Comparison of ENCODE assay signal across 8 cellular contexts in the genomic region with DNA sequence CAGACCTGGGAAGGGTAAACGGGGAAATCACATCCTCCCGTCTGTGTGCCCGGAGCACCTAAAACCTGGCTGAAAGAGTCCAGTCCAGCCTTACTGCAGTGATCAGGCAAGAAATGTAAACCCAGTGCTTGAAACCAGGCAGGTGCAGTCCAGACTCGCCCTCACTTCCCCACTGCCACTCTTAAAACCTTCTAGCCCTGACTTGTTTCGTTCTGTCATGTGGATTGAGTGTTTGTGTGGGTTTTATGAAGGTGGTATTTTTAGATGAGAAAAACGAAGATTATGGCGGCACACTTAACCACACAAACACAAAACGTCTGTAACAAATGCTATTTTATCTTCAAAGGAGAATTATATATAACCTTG. TPM values are rescaled to one million over a fixed set of nuclear protein-coding genes. Genes with fewer than 3 reads are reported as not detected.
DNase-seq lines count a peak whose midpoint lies in the region; ATAC-seq, FAIRE-seq and TF ChIP-seq lines count a peak whose summit lies in the region.

No MANE protein-coding gene starts in this region.

- no peaks in the 10 kb centered on the region for H4K20me1 ChIP-seq in OCI-LY1 (ENCODE audit: insufficient read depth, low read length)

- H3K4me2 ChIP-seq in OCI-LY1 (ENCODE audit: low read length) = peak overlapping the region; percentile 82
- H3K4me2 ChIP-seq in mesenchymal stem cell (ENCODE audit: low read length, poor library complexity, severe bottlenecking) = peak overlapping the region; percentile 72

- no peak for FAIRE-seq in urothelium cell line (lab: Jason Lieb, UNC)

- no peak for TF ChIP-seq CTCF in OCI-LY1 (IDR thresholded peaks at IDR 0.05; ENCODE audit: low read length)
- no peak for TF ChIP-seq CTCF in breast epithelium (IDR thresholded peaks at IDR 0.05)

- no peak overlapping the region for H2AK5ac ChIP-seq in mesenchymal stem cell (ENCODE audit: low read length, severe bottlenecking)

- peak overlapping the region; percentile 94 for H3K27ac ChIP-seq in OCI-LY1 (ENCODE audit: low read depth, low read length, poor library complexity, severe bottlenecking)
- peak overlapping the region; percentile 76 to 92 for H3K27ac ChIP-seq in breast epithelium
- H3K27ac ChIP-seq in mesenchymal stem cell (ENCODE audit: low read length, poor library complexity, severe bottlenecking) = no peak overlapping the region

- H3F3A ChIP-seq in OCI-LY1 (ENCODE audit: insufficient read depth, low read length) = no peaks in the 10 kb centered on the region; the same call in 1 of the 2 replicates

- H3K23ac ChIP-seq in mesenchymal stem cell (ENCODE audit: low read length in 2 of 2) = no peak overlapping the region

- H2BK5ac ChIP-seq in mesenchymal stem cell (ENCODE audit: low read depth, low read length, poor library complexity, severe bottlenecking) = no peak overlapping the region

- H4K91ac ChIP-seq in mesenchymal stem cell (ENCODE audit: low read length) = no peak overlapping the region

- DNase-seq in DMS153 treated with DMSO at 0.1 percent for 48 hours (lab: John Stamatoyannopoulos, UW; ENCODE audit: unreplicated experiment) = peak; percentile 61
- DNase-seq in breast epithelium (ENCODE audit: low spot score in 2 of 2) = no peak
- peak; percentile 6 for DNase-seq in mesenchymal stem cell
- peak; percentile 3 for DNase-seq in urothelium cell line (ENCODE audit: low spot score)
- DNase-seq in NCI-H2029 (lab: John Stamatoyannopoulos, UW) = no peak

- H3K36me3 ChIP-seq in OCI-LY1 (ENCODE audit: insufficient read depth, low read length) (peaks cover 29% of the 10 kb centered on the region), breast epithelium (no peaks in the 10 kb centered on the region), mesenchymal stem cell (ENCODE audit: control insufficient read depth in 1 of 2, insufficient read depth in 2 of 2, low read depth in 1 of 2, low read length in 2 of 2) (peaks cover 3% of the 10 kb centered on the region in 2 experiments)

- no peak overlapping the region for H4K8ac ChIP-seq in mesenchymal stem cell (ENCODE audit: low read length)

- H3K79me1 ChIP-seq in mesenchymal stem cell (replicated peaks; ENCODE audit: low read length, poor library complexity, severe bottlenecking) = peaks cover 5% of the 10 kb centered on the region

- H2AFZ ChIP-seq in OCI-LY1 (ENCODE audit: low read length) (no peak overlapping the region; the same call in 1 of the 2 replicates), mesenchymal stem cell (ENCODE audit: low read depth, low read length) (peak overlapping the region; percentile 76)

- H3K4ac ChIP-seq in mesenchymal stem cell (ENCODE audit: low read depth in 1 of 2, low read length in 2 of 2) = no peak overlapping the region

- H3K4me3 ChIP-seq in OCI-LY1 (ENCODE audit: low read depth, low read length, poor library complexity, severe bottlenecking) = peak overlapping the region; percentile 79
- peak overlapping the region; percentile 67 to 94 (median 79) for H3K4me3 ChIP-seq in breast epithelium
- H3K4me3 ChIP-seq in mesenchymal stem cell (ENCODE audit: insufficient read depth in 1 of 2, low read depth in 1 of 2, low read length in 2 of 2) = peak overlapping the region in 1 of 2 experiments; percentile 83

- H2BK120ac ChIP-seq in mesenchymal stem cell (ENCODE audit: low read depth, low read length) = no peak overlapping the region

- H3K9me2 ChIP-seq in OCI-LY1 (ENCODE audit: low read depth, low read length) = no peaks in the 10 kb centered on the region

- no peak overlapping the region for H2BK15ac ChIP-seq in mesenchymal stem cell (ENCODE audit: low read depth, poor library complexity, severe bottlenecking)

- no peak overlapping the region for H3K14ac ChIP-seq in mesenchymal stem cell (ENCODE audit: low read length in 2 of 2)

- TF ChIP-seq POLR2A in breast epithelium (IDR thresholded peaks at IDR 0.05) = no peak

- H2BK12ac ChIP-seq in mesenchymal stem cell (ENCODE audit: low read length in 2 of 2) = no peak overlapping the region

- H3K18ac ChIP-seq in mesenchymal stem cell (ENCODE audit: low read depth in 1 of 2, low read length in 2 of 2) = no peak overlapping the region

- H3K4me1 ChIP-seq in OCI-LY1 (ENCODE audit: insufficient read depth, low read length, severe bottlenecking) = peaks cover 56% of the 10 kb centered on the region
- no peaks in the 10 kb centered on the region for H3K4me1 ChIP-seq in breast epithelium
- peaks cover 9% of the 10 kb centered on the region for H3K4me1 ChIP-seq in mesenchymal stem cell (ENCODE audit: control insufficient read depth, insufficient read depth, low read depth, low read length)

- intact Hi-C loops in breast epithelium (cut with DNase I; ENCODE audit: low total_unique reads) = no loop called here

- H3K27me3 ChIP-seq in OCI-LY1 (ENCODE audit: insufficient read depth, low read length) (no peaks in the 10 kb centered on the region), breast epithelium (no peaks in the 10 kb centered on the region), mesenchymal stem cell (ENCODE audit: control insufficient read depth in 1 of 2, insufficient read depth in 1 of 2, low read length in 2 of 2) (no peaks in the 10 kb centered on the region)

- WGBS in mesenchymal stem cell = 30% methylated on average over 3 of the region's 8 CpGs

- peaks cover 24% of the 10 kb centered on the region for H3K79me2 ChIP-seq in OCI-LY1 (ENCODE audit: insufficient read depth, low read length)

- H3K9ac ChIP-seq in OCI-LY1 (ENCODE audit: low read length) (peak overlapping the region; percentile 86), mesenchymal stem cell (ENCODE audit: low read length) (peak overlapping the region; percentile 88)

- H3K9me3 ChIP-seq in OCI-LY1 (ENCODE audit: low read length) (no peaks in the 10 kb centered on the region), breast epithelium (no peaks in the 10 kb centered on the region), mesenchymal stem cell (ENCODE audit: control insufficient read depth, low read length) (no peaks in the 10 kb centered on the region)

- ATAC-seq in GM19025 (IDR thresholded peaks at IDR 0.05; ENCODE audit: low read depth, unreplicated experiment) (peak; percentile 15), HG03280 (IDR thresholded peaks at IDR 0.05; ENCODE audit: unreplicated experiment) (peak; percentile 30)

RNA-seq across cellular contexts. Expression of a gene that starts 0.8 kb away (rescaled TPM):
- 10 to 100 TPM in 1 of 3 donors, 1 to 10 TPM in 2; 6.9 to 11.0 (median 8.6) TPM for total RNA-seq in breast epithelium
- 22.2 TPM for polyA plus RNA-seq in mesenchymal stem cell (2013, experiment 1 of 2)
- polyA plus RNA-seq in mesenchymal stem cell (2013, experiment 2 of 2) = 23.1 TPM

RNA-seq across cellular contexts. Expression of a gene that starts 4.0 kb away (rescaled TPM):
- 10 to 100 TPM; 44.0 to 97.6 (median 65.5) TPM for total RNA-seq in breast epithelium
- polyA plus RNA-seq in mesenchymal stem cell (2013, experiment 1 of 2) = 23.3 TPM
- 24.1 TPM for polyA plus RNA-seq in mesenchymal stem cell (2013, experiment 2 of 2)

RNA-seq across cellular contexts. Expression of a gene that starts 48.5 kb away (rescaled TPM):
- total RNA-seq in breast epithelium = 1 to 10 TPM; 5.8 to 9.8 (median 9.1) TPM
- polyA plus RNA-seq in mesenchymal stem cell (2013, experiment 1 of 2) = 0.14 TPM
- polyA plus RNA-seq in mesenchymal stem cell (2013, experiment 2 of 2) = 0.07 TPM

Comparison
In these comparisons a context has a peak if more than half of its experiments do, and no peak if none do; other contexts are left out.
1. DNase-seq: peak in DMS153 treated with DMSO at 0.1 percent for 48 hours (single experiment), mesenchymal stem cell (single experiment) and urothelium cell line (single experiment); none in breast epithelium (0 of 2) and NCI-H2029 (single experiment).